1 cellular context compared by ENCODE assay signal in genomic region chr14:85475113-85475512, GRCh38.
TF ChIP-seq lines count a peak whose summit lies in the region.

No MANE protein-coding gene starts in this region.

TF ChIP-seq in HepG2, 621 proteins besides CTCF, POLR2A, EP300 and RAD21:
- TF ChIP-seq HOMEZ (CRISPR knock-in tag; IDR thresholded peaks at IDR 0.05; ENCODE audit: low read depth) (no peak), NPAS2 (CRISPR knock-in tag; IDR thresholded peaks at IDR 0.05; ENCODE audit: borderline replicate concordance) (no peak), ZNF879 (CRISPR knock-in tag; IDR thresholded peaks at IDR 0.05) (no peak), RFX3 (CRISPR knock-in tag; IDR thresholded peaks at IDR 0.05) (no peak), NFE2L2 (IDR thresholded peaks at IDR 0.05; ENCODE audit: low read length) (no peak), PAWR (CRISPR knock-in tag; IDR thresholded peaks at IDR 0.05; ENCODE audit: borderline replicate concordance) (no peak), SIN3A (IDR thresholded peaks at IDR 0.05; ENCODE audit: borderline replicate concordance, low read depth, low read length) (no peak)
